Comparison of ENCODE assay signal across 8 cellular contexts in the genomic region with DNA sequence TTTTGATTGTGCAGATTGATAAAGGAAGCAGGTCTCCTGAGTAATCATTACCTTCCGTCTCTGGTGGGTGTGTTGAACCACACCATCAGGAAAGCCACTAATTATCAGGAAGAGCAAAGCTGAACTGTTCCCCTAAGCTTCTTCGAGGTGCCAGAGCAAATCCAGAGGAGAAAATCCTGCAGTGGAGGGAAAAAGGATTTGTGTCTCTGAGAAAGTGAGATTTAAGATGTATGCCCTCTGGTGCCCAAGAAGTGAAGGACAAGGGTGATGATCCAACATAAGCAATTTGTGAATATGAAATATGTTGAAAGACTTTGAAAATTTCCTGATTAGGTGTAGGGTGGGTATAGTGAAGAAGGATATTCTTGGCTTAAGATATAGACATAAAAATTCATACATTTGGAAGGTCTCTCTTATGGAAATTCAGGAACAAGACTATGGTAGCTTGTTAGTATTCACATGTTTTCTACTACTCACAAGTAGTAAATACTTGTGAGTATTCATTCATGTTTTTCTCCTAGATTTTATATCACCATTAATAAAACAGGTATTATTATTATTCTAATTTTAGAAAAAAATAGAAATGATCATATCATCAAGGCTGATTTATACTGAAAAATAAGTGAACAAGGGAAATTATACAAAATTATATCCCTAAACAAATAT. TPM values are rescaled to one million over a fixed set of nuclear protein-coding genes. Genes with fewer than 3 reads are reported as not detected.
DNase-seq lines count a peak whose midpoint lies in the region; ATAC-seq, FAIRE-seq and TF ChIP-seq lines count a peak whose summit lies in the region.

No MANE protein-coding gene starts in this region.

- H3K9me3 ChIP-seq in MG63 = peaks cover 8% of the 10 kb centered on the region
- peaks cover 14% of the 10 kb centered on the region for H3K9me3 ChIP-seq in HepG2 (ENCODE audit: low read length)
- peaks cover 8 to 10% of the 10 kb centered on the region in 2 donors for H3K9me3 ChIP-seq in transverse colon

- H3K4me3 ChIP-seq in MG63 (no peak overlapping the region), dorsolateral prefrontal cortex (peak overlapping the region in 22 of 59 donors; percentile 1 to 44 (median 25)), HepG2 (replicated peaks in 1 of 3; ENCODE audit: insufficient read depth in 1 of 3, low read depth in 2 of 3, low read length in 3 of 3) (no peak overlapping the region), transverse colon (peak overlapping the region in 1 of 4 donors; percentile 39)

- no peak for TF ChIP-seq EP300 in HepG2 (IDR thresholded peaks at IDR 0.05; ENCODE audit: low read depth in 2 of 2, low read length in 2 of 2)
- TF ChIP-seq EP300 in HepG2 (CRISPR knock-in tag; IDR thresholded peaks at IDR 0.05; ENCODE audit: borderline replicate concordance) = no peak
- no peak for TF ChIP-seq EP300 in transverse colon (IDR thresholded peaks at IDR 0.05; ENCODE audit: low read depth)

- no peaks in the 10 kb centered on the region for H3K79me2 ChIP-seq in HepG2 (ENCODE audit: insufficient read depth, low read length)

- POLR2A ChIA-PET in RWPE1 (lab: Yijun Ruan, JAX; ENCODE audit: low non-redundant PET) (no interaction called here), HepG2 (lab: Yijun Ruan, JAX) (interaction anchor here (1.6 kb wide), 1 partner anchor 59 kb away, joined by 5 read pairs; the partner anchor contains the start of gene WWTR1)

- intact Hi-C loops in dorsolateral prefrontal cortex (cut with DNase I) (loop anchor here (5.0 kb wide), 3 partner anchors 185 to 205 kb away; no protein-coding TSS in a partner anchor), HepG2 (cut with micrococcal nuclease; ENCODE audit: unreplicated experiment) (loop anchor here (1.0 to 5.0 kb wide), 5 partner anchors 45 to 205 kb away; partner anchors contain the start of gene WWTR1), transverse colon (cut with DNase I; ENCODE audit: low total_unique reads) (loop anchor here (5.0 kb wide), 1 partner anchor 205 kb away; no protein-coding TSS in a partner anchor)

- 12% methylated on average over 2 of the region's 2 CpGs for WGBS in HepG2 (ENCODE audit: low lambda C conversion rate)
- 7 to 9% methylated on average over 2 of the region's 2 CpGs for WGBS in transverse colon (ENCODE audit: low coverage in 1 of 2), 2 donors

- peaks cover 2% of the 10 kb centered on the region; the same call in 1 of the 2 replicates for H3K36me3 ChIP-seq in MG63
- no peaks in the 10 kb centered on the region for H3K36me3 ChIP-seq in HepG2 (replicated peaks in 1 of 2; ENCODE audit: control insufficient read depth in 1 of 2, insufficient read depth in 2 of 2, low read length in 2 of 2)
- H3K36me3 ChIP-seq in transverse colon = no peaks in the 10 kb centered on the region

- no peak overlapping the region for H3K9ac ChIP-seq in HepG2 (ENCODE audit: insufficient read depth, low read depth, low read length)

- H4K20me1 ChIP-seq in HepG2 (ENCODE audit: insufficient read depth, low read length) = no peaks in the 10 kb centered on the region

- H2AFZ ChIP-seq in HepG2 (ENCODE audit: low read length) = peak overlapping the region; percentile 69

- peak overlapping the region; percentile 39; the same call in 1 of the 2 replicates for H3K4me2 ChIP-seq in HepG2 (ENCODE audit: low read depth, low read length)

- TF ChIP-seq RAD21 in HepG2 (CRISPR knock-in tag; IDR thresholded peaks at IDR 0.05) = peak; percentile 52; the same call in 1 of the 2 replicates

- peak; percentile 52 for DNase-seq in AG08395 (ENCODE audit: low spot score)
- peak; percentile 45 for DNase-seq in MG63
- peak; percentile 53 for DNase-seq in RWPE1 (ENCODE audit: low spot score)
- DNase-seq in dorsolateral prefrontal cortex = peak in 3 of 10 donors; percentile 35 to 69 (median 41)
- DNase-seq in HepG2 (ENCODE audit: low spot score) = peak; percentile 51
- DNase-seq in transverse colon = peak; percentile 41

- peak; percentile 65 for TF ChIP-seq CTCF in GM12872 (IDR thresholded peaks at IDR 0.05; ENCODE audit: insufficient read depth, low read depth, low read length)
- TF ChIP-seq CTCF in RWPE1 (conservative IDR thresholded peaks at IDR 0.05; ENCODE audit: low read depth) = peak; percentile 80
- TF ChIP-seq CTCF in dorsolateral prefrontal cortex (IDR thresholded peaks at IDR 0.05 in 54 of 56, conservative IDR thresholded peaks at IDR 0.05 in 2 of 56; ENCODE audit: low read depth in 1 of 56, partially characterized antibody in 56 of 56) = peak; percentile 67 to 95 (median 84)
- TF ChIP-seq CTCF in HepG2 (CRISPR knock-in tag; IDR thresholded peaks at IDR 0.05) = peak; percentile 76
- TF ChIP-seq CTCF in transverse colon (IDR thresholded peaks at IDR 0.05) = peak; percentile 67 to 79 (median 75)

- peak; percentile 64 for FAIRE-seq in HepG2 (lab: Jason Lieb, UNC)

- H3K27me3 ChIP-seq in MG63 = no peaks in the 10 kb centered on the region
- H3K27me3 ChIP-seq in dorsolateral prefrontal cortex = no peaks in the 10 kb centered on the region
- H3K27me3 ChIP-seq in HepG2 (ENCODE audit: control insufficient read depth in 1 of 2, insufficient read depth in 2 of 2, low read length in 2 of 2) = no peaks in the 10 kb centered on the region
- H3K27me3 ChIP-seq in transverse colon = no peaks in the 10 kb centered on the region

- TF ChIP-seq POLR2A in HepG2 (IDR thresholded peaks at IDR 0.05; ENCODE audit: insufficient read depth in 1 of 2, low read depth in 2 of 2, low read length in 2 of 2) (no peak), transverse colon (IDR thresholded peaks at IDR 0.05) (no peak)

- CTCF ChIA-PET in RWPE1 (lab: Yijun Ruan, JAX) = interaction anchor here (0.6 to 2.5 kb wide), 14 partner anchors 14 to 681 kb away, joined by 3 to 14 read pairs (median 4); no protein-coding TSS in a partner anchor
- CTCF ChIA-PET in HepG2 (lab: Yijun Ruan, JAX; ENCODE audit: low intra/inter-chr PET ratio, low total read pairs) = interaction anchor here (0.5 to 2.3 kb wide), 6 partner anchors 48 to 223 kb away, joined by 3 to 23 read pairs (median 12); no protein-coding TSS in a partner anchor

- BruUV-seq in HepG2 (replicated peaks; lab: Mats Ljungman, UMichigan) = no TSS peak

- peaks cover 27% of the 10 kb centered on the region for H3K4me1 ChIP-seq in HepG2 (ENCODE audit: insufficient read depth, low read length)
- H3K4me1 ChIP-seq in transverse colon = peaks cover 0 to 8% (median 3%) of the 10 kb centered on the region in 4 donors

- in situ Hi-C loops in HepG2 (cut with HindIII; ENCODE audit: extremely low pct_ligation_motif_present, low pct_unique_long_range_greater_than_20kb) (no loop called here), transverse colon (cut with MboI; ENCODE audit: low pct_ligation_motif_present in 1 of 4, low pct_unique_long_range_greater_than_20kb in 1 of 4, low sequenced_read_pairs in 3 of 4) (loop anchor here in 3 of 4 donors (5.0 to 25.0 kb wide), 2 partner anchors 205 kb away; no protein-coding TSS in a partner anchor)

- no peak for ATAC-seq in HepG2
- ATAC-seq in GM21619 (IDR thresholded peaks at IDR 0.05; ENCODE audit: unreplicated experiment) = no peak

- H3K27ac ChIP-seq in RWPE1 (no peak overlapping the region), dorsolateral prefrontal cortex (no peak overlapping the region), HepG2 (ENCODE audit: extremely low read length, insufficient read depth, low read length) (no peak overlapping the region), transverse colon (no peak overlapping the region)

RNA-seq across cellular contexts. Expression of gene COMMD2, which starts 34.8 kb away (rescaled TPM):
- 53.3 and 86.3 TPM in 2 replicates for total RNA-seq in MG63 (2014; rRNA removed; shearing (Covaris generic); ENCODE audit: low replicate concordance)
- total RNA-seq in dorsolateral prefrontal cortex (10 to 100 TPM; 19.2 to 44.2 (median 32.7) TPM), HepG2 (2016; rRNA removed; fragmentation: Illumina TruSeq; extraction: Trizol) (57.6 and 73.2 TPM in 2 replicates), transverse colon (10 to 100 TPM; 11.3 to 20.2 (median 16.1) TPM)
- 8.4 and 10.2 TPM in 2 replicates for total RNA-seq in HepG2 (2016; cell fraction: cytosol; rRNA removed; fragmentation: Illumina TruSeq; extraction: Trizol; ENCODE audit: low read depth)
- total RNA-seq in HepG2 (2016; cell fraction: insoluble cytoplasmic fraction; rRNA removed; fragmentation: Illumina TruSeq; extraction: Trizol) = 55.4 and 78.2 TPM in 2 replicates
- total RNA-seq in HepG2 (2016; cell fraction: membrane; rRNA removed; fragmentation: Illumina TruSeq; extraction: Trizol) = 13.8 and 20.0 TPM in 2 replicates
- total RNA-seq in HepG2 (2016; cell fraction: nucleus; rRNA removed; fragmentation: Illumina TruSeq; extraction: Trizol) = 30.5 and 31.9 TPM in 2 replicates
- 25.5 and 33.0 TPM in 2 replicates for polyA plus RNA-seq in HepG2 (2011; rRNA removed)
- 22.4 and 27.4 TPM in 2 replicates for polyA plus RNA-seq in HepG2 (2011; cell fraction: cytosol; rRNA removed)
- polyA plus RNA-seq in HepG2 (2011; cell fraction: nucleus; rRNA removed) = 7.2 and 10.3 TPM in 2 replicates
- 21.8 and 23.7 TPM in 2 replicates for polyA plus RNA-seq in HepG2 (2012)
- polyA plus RNA-seq in HepG2 (2016; cell fraction: cytosol; fragmentation: Illumina TruSeq; extraction: Trizol; ENCODE audit: low read depth) = 4.3 and 5.0 TPM in 2 replicates
- 65.7 and 69.6 TPM in 2 replicates for polyA plus RNA-seq in HepG2 (2016; cell fraction: insoluble cytoplasmic fraction; fragmentation: Illumina TruSeq; extraction: Trizol; ENCODE audit: low read depth)
- 7.5 and 8.4 TPM in 2 replicates for polyA plus RNA-seq in HepG2 (2016; cell fraction: membrane; fragmentation: Illumina TruSeq; extraction: Trizol; ENCODE audit: low read depth)
- polyA plus RNA-seq in HepG2 (2016; cell fraction: nucleus; fragmentation: Illumina TruSeq; extraction: Trizol; ENCODE audit: insufficient read depth, low read depth) = 45.6 and 52.9 TPM in 2 replicates
- 3.4 and 15.7 TPM in 2 replicates for polyA minus RNA-seq in HepG2 (2011; rRNA and poly(A)+ RNA removed; ENCODE audit: low replicate concordance)
- polyA minus RNA-seq in HepG2 (2011; cell fraction: cytosol; rRNA and poly(A)+ RNA removed) = 7.2 and 8.0 TPM in 2 replicates
- polyA minus RNA-seq in HepG2 (2011; cell fraction: nucleus; rRNA and poly(A)+ RNA removed) = 15.6 and 23.2 TPM in 2 replicates

RNA-seq across cellular contexts. Expression of gene WWTR1, which starts 59.7 kb away (rescaled TPM):
- total RNA-seq in MG63 (2014; rRNA removed; shearing (Covaris generic); ENCODE audit: low replicate concordance) = 51.3 and 93.0 TPM in 2 replicates
- total RNA-seq in dorsolateral prefrontal cortex = 10 to 100 TPM; 11.4 to 59.9 (median 24.1) TPM
- total RNA-seq in HepG2 (2016; rRNA removed; fragmentation: Illumina TruSeq; extraction: Trizol) = 19.7 and 27.0 TPM in 2 replicates
- 3.0 and 4.5 TPM in 2 replicates for total RNA-seq in HepG2 (2016; cell fraction: cytosol; rRNA removed; fragmentation: Illumina TruSeq; extraction: Trizol; ENCODE audit: low read depth)
- total RNA-seq in HepG2 (2016; cell fraction: insoluble cytoplasmic fraction; rRNA removed; fragmentation: Illumina TruSeq; extraction: Trizol) = 18.2 and 25.1 TPM in 2 replicates
- 11.0 and 11.7 TPM in 2 replicates for total RNA-seq in HepG2 (2016; cell fraction: membrane; rRNA removed; fragmentation: Illumina TruSeq; extraction: Trizol)
- total RNA-seq in HepG2 (2016; cell fraction: nucleus; rRNA removed; fragmentation: Illumina TruSeq; extraction: Trizol) = 22.2 and 23.3 TPM in 2 replicates
- 105 and 139 TPM in 2 replicates for polyA plus RNA-seq in HepG2 (2011; rRNA removed)
- polyA plus RNA-seq in HepG2 (2011; cell fraction: cytosol; rRNA removed) = 87.9 and 94.0 TPM in 2 replicates
- polyA plus RNA-seq in HepG2 (2011; cell fraction: nucleus; rRNA removed) = 104 and 133 TPM in 2 replicates
- 75.0 and 83.3 TPM in 2 replicates for polyA plus RNA-seq in HepG2 (2012)
- 5.5 and 5.7 TPM in 2 replicates for polyA plus RNA-seq in HepG2 (2016; cell fraction: cytosol; fragmentation: Illumina TruSeq; extraction: Trizol; ENCODE audit: low read depth)
- 54.5 and 55.7 TPM in 2 replicates for polyA plus RNA-seq in HepG2 (2016; cell fraction: insoluble cytoplasmic fraction; fragmentation: Illumina TruSeq; extraction: Trizol; ENCODE audit: low read depth)
- 11.1 and 12.3 TPM in 2 replicates for polyA plus RNA-seq in HepG2 (2016; cell fraction: membrane; fragmentation: Illumina TruSeq; extraction: Trizol; ENCODE audit: low read depth)
- polyA plus RNA-seq in HepG2 (2016; cell fraction: nucleus; fragmentation: Illumina TruSeq; extraction: Trizol; ENCODE audit: insufficient read depth, low read depth) = 38.7 and 40.5 TPM in 2 replicates
- 71.2 and 129 TPM in 2 replicates for polyA minus RNA-seq in HepG2 (2011; rRNA and poly(A)+ RNA removed; ENCODE audit: low replicate concordance)
- polyA minus RNA-seq in HepG2 (2011; cell fraction: cytosol; rRNA and poly(A)+ RNA removed) = 90.2 and 115 TPM in 2 replicates
- 131 and 167 TPM in 2 replicates for polyA minus RNA-seq in HepG2 (2011; cell fraction: nucleus; rRNA and poly(A)+ RNA removed)
- 10 to 100 TPM; 40.3 to 80.4 (median 67.6) TPM for total RNA-seq in transverse colon
